ENCODE assay signal across 1 cellular context in the genomic region with DNA sequence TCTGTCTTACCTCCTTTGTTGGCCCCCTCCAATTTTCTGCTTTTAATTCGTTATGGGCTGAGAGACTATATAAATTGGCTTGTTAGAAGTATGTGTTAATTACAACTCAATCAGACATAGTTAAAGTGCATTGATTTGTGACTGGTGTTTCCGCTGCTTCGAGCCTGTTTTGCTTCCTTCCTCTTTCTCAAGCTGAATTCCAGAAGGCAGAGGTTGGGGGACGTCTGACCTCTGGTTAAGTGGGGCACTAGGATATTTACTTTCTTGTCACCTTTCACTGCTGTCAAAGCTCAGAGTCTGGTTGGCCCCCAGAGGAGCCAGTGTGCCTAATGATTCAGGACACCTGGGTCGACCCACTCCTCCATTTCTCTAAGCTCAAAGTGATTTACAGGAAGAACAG.
TF ChIP-seq lines count a peak whose summit lies in the region.

No MANE protein-coding gene starts in this region.

TF ChIP-seq in GM23338, 12 proteins besides CTCF, POLR2A, EP300 and RAD21 (continued from another document):
- TF ChIP-seq ZNF462 (CRISPR knock-in tag; IDR thresholded peaks at IDR 0.05) (no peak), REST (IDR thresholded peaks at IDR 0.05; ENCODE audit: unreplicated experiment) (no peak), EZH2phosphoT487 (IDR thresholded peaks at IDR 0.05; ENCODE audit: unreplicated experiment) (no peak)
TF ChIP-seq in GM23338: peak in this region for 0.
